In genomic region chr14:69043598-69044267, GRCh38 we compare ENCODE assay signal across 9 cellular contexts.
DNase-seq lines count a peak whose midpoint lies in the region; ATAC-seq and TF ChIP-seq lines count a peak whose summit lies in the region.
"Had no signal": no experiment of that assay in that cellular context is flagged by ENCODE, and none has a peak within 500 bp of the region (broad histone marks: within the 10 kb centered on the region; RNA-seq: fewer than 3 reads in every experiment).

No MANE protein-coding gene starts in this region.

- no peaks in the 10 kb centered on the region for H3K36me3 Mint-ChIP-seq in activated T-cell treated with anti-CD3 and anti-CD28 coated beads, Interleukin-2, amount 50 U/mL, for 72 hours (ENCODE audit: insufficient read depth in 2 of 2)
- H3K36me3 Mint-ChIP-seq: memory B cell had no signal

- TF ChIP-seq POLR2A in adrenal gland (IDR thresholded peaks at IDR 0.05): no peak

- WGBS in adrenal gland, 4 donors: 11 to 51% (median 47%) methylated on average over 3 to 8 of the region's 8 CpGs

- H3K9me3 ChIP-seq in adrenal gland (replicated peaks in 1 of 3): no peaks in the 10 kb centered on the region
- H3K9me3 ChIP-seq in right atrium auricular region: no peaks in the 10 kb centered on the region
- H3K9me3 ChIP-seq in skeletal muscle tissue (ENCODE audit: control insufficient read depth in 3 of 3, low read length in 3 of 3): no peaks in the 10 kb centered on the region

- peak overlapping the region in 1 of 3 donors; percentile 33 for H3K9ac ChIP-seq in skeletal muscle tissue (ENCODE audit: low read depth in 1 of 3, low read length in 3 of 3)

- H3K27ac ChIP-seq in adrenal gland (peak overlapping the region; percentile 46 to 93 (median 63)), right atrium auricular region (peak overlapping the region; percentile 39 to 89), skeletal muscle tissue (ENCODE audit: low read depth, low read length) (peak overlapping the region; percentile 78)

- H3K27ac Mint-ChIP-seq in activated T-cell treated with anti-CD3 and anti-CD28 coated beads, Interleukin-2, amount 50 U/mL, for 72 hours: no peak overlapping the region
- H3K27ac Mint-ChIP-seq: memory B cell had no signal

- DNase-seq in HT1080 (ENCODE audit: low read depth) (peak; percentile 58), adrenal gland (peak in 6 of 7 donors; percentile 35 to 75 (median 56)), right atrium auricular region (ENCODE audit: low spot score) (peak; percentile 71)
- no peak for DNase-seq in activated T-cell treated with anti-CD3 and anti-CD28 coated beads, Interleukin-2, amount 50 U/mL, for 72 hours
- DNase-seq in stimulated activated CD4-positive, alpha-beta T cell treated with anti-CD3 and anti-CD28 coated beads, Interleukin-2, amount 100 ng/mL, for 48 hours: no peak

- TF ChIP-seq CTCF in adrenal gland (IDR thresholded peaks at IDR 0.05) (no peak), right atrium auricular region (IDR thresholded peaks at IDR 0.05) (no peak)

- H3K4me1 Mint-ChIP-seq in activated T-cell treated with anti-CD3 and anti-CD28 coated beads, Interleukin-2, amount 50 U/mL, for 72 hours (ENCODE audit: low read depth): peaks cover 17% of the 10 kb centered on the region
- H3K4me1 Mint-ChIP-seq: memory B cell had no signal

- peaks cover 42% of the 10 kb centered on the region for H3K27me3 Mint-ChIP-seq in activated T-cell treated with anti-CD3 and anti-CD28 coated beads, Interleukin-2, amount 50 U/mL, for 72 hours (ENCODE audit: low read depth)

- H3K4me3 Mint-ChIP-seq in activated T-cell treated with anti-CD3 and anti-CD28 coated beads, Interleukin-2, amount 50 U/mL, for 72 hours: no peak overlapping the region
- H3K4me3 Mint-ChIP-seq: memory B cell had no signal

- no peak overlapping the region for H3K4me3 ChIP-seq in adrenal gland
- no peak overlapping the region for H3K4me3 ChIP-seq in right atrium auricular region
- H3K4me3 ChIP-seq in skeletal muscle tissue (ENCODE audit: low read length in 3 of 3): no peak overlapping the region

- H3K9me3 Mint-ChIP-seq in activated T-cell treated with anti-CD3 and anti-CD28 coated beads, Interleukin-2, amount 50 U/mL, for 72 hours: no peaks in the 10 kb centered on the region
- H3K9me3 Mint-ChIP-seq: memory B cell had no signal

- no peaks in the 10 kb centered on the region for H3K27me3 ChIP-seq in adrenal gland
- H3K27me3 ChIP-seq in right atrium auricular region: no peaks in the 10 kb centered on the region
- peaks cover 0 to 19% (median 6%) of the 10 kb centered on the region in 3 donors for H3K27me3 ChIP-seq in skeletal muscle tissue (ENCODE audit: control insufficient read depth in 3 of 3, insufficient read depth in 3 of 3, low read length in 3 of 3)

- intact Hi-C loops in adrenal gland (cut with DNase I): no loop called here

- H3K36me3 ChIP-seq in adrenal gland (replicated peaks in 1 of 2): no peaks in the 10 kb centered on the region
- H3K36me3 ChIP-seq in right atrium auricular region: no peaks in the 10 kb centered on the region
- no peaks in the 10 kb centered on the region for H3K36me3 ChIP-seq in skeletal muscle tissue (ENCODE audit: control insufficient read depth in 3 of 3, insufficient read depth in 3 of 3, low read length in 3 of 3)

- H3K4me1 ChIP-seq in adrenal gland (replicated peaks in 1 of 2): peaks cover 51 to 77% of the 10 kb centered on the region in 2 donors
- peaks cover 0 to 65% of the 10 kb centered on the region in 2 donors for H3K4me1 ChIP-seq in right atrium auricular region
- peaks cover 46 to 53% (median 48%) of the 10 kb centered on the region in 3 donors for H3K4me1 ChIP-seq in skeletal muscle tissue (ENCODE audit: control insufficient read depth in 3 of 3, insufficient read depth in 3 of 3, low read length in 3 of 3)

- no peak for ATAC-seq in GM21576 (IDR thresholded peaks at IDR 0.05; ENCODE audit: unreplicated experiment)
- no peak for ATAC-seq in HG02870 (IDR thresholded peaks at IDR 0.05; ENCODE audit: unreplicated experiment)
- no peak for ATAC-seq in activated T-cell treated with anti-CD3 and anti-CD28 coated beads, Interleukin-2, amount 50 U/mL, for 72 hours (replicated peaks in 1 of 2)

Comparison
In these comparisons a context has a peak if more than half of its experiments do, and no peak if none do; other contexts are left out.
1. DNase-seq: peak in HT1080 (single experiment), adrenal gland (6 of 7) and right atrium auricular region (single experiment); none in activated T-cell treated with anti-CD3 and anti-CD28 coated beads, Interleukin-2, amount 50 U/mL, for 72 hours (0 of 2) and stimulated activated CD4-positive, alpha-beta T cell treated with anti-CD3 and anti-CD28 coated beads, Interleukin-2, amount 100 ng/mL, for 48 hours (0 of 2).
2. Peak in every context shown above with its lines, with median percentiles within 50 percentile points of each other: H3K27ac ChIP-seq.